ENCODE assay signal across 7 cellular contexts in the genomic region with DNA sequence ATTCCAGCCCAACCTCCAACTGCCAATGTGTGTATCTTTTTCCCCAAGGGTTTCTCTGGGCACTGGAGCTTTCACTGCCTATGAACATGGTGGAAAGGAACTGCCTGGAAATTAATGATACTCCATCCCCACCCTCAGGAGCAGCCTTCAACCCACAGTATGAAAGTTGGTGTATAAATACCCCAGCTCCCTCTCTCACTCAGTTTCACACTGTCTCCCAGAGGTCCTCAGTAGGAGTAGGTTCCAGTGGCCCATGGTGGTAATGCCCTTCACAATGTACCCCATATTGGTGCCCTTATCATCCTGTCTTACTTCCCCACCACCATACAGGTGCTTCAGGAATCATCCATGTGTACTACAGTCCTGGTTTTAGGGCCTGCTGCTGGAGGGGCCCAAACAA.
"Had no signal": no experiment of that assay in that cellular context is flagged by ENCODE, and none has a peak within 500 bp of the region (broad histone marks: within the 10 kb centered on the region; RNA-seq: fewer than 3 reads in every experiment).

No MANE protein-coding gene starts in this region.

- H3K4me2 ChIP-seq: GM23338 had no signal

- ATAC-seq: GM23338, HepG2 had no signal

- H3K4me1 Mint-ChIP-seq: GM23338, H9, IgD-negative memory B cell had no signal

- H3K4me3 Mint-ChIP-seq: GM23338, H9, HFFc6, IgD-negative memory B cell had no signal

- H3K4me3 ChIP-seq: GM23338 had no signal

- H3K27ac Mint-ChIP-seq: GM23338, H9, HFFc6, IgD-negative memory B cell had no signal

- H3K36me3 Mint-ChIP-seq: IgD-negative memory B cell had no signal

- DNase-seq: H9, HCEC 1CT, HFFc6 had no signal

- H3K27ac ChIP-seq: HL-60 had no signal

- H3K9me3 Mint-ChIP-seq: GM23338, H9 had no signal

- H2AFZ ChIP-seq: GM23338 had no signal
